ENCODE assay signal across 27 cellular contexts in genomic region chr2:238786792-238787490, GRCh38.
DNase-seq lines count a peak whose midpoint lies in the region; ATAC-seq and TF ChIP-seq lines count a peak whose summit lies in the region.
"Had no signal": no experiment of that assay in that cellular context is flagged by ENCODE, and none has a peak within 500 bp of the region (broad histone marks: within the 10 kb centered on the region; RNA-seq: fewer than 3 reads in every experiment).

No MANE protein-coding gene starts in this region.

- no peaks in the 10 kb centered on the region for H3K36me3 ChIP-seq in subcutaneous abdominal adipose tissue (ENCODE audit: control insufficient read depth in 5 of 5, insufficient read depth in 5 of 5, low read length in 5 of 5)
- H3K36me3 ChIP-seq: colonic mucosa, gastroesophageal sphincter, thyroid gland had no signal

- H3K4me3 ChIP-seq in fibroblast of mammary gland (ENCODE audit: control insufficient read depth, low read depth, low read length) (no peak overlapping the region), subcutaneous abdominal adipose tissue (ENCODE audit: low read depth in 1 of 5, low read length in 5 of 5) (peak overlapping the region; percentile 22 to 53 (median 41))
- H3K4me3 ChIP-seq: colonic mucosa, gastroesophageal sphincter, SK-N-MC, thyroid gland had no signal

- H3K4me1 ChIP-seq in subcutaneous abdominal adipose tissue (ENCODE audit: control insufficient read depth in 5 of 5, insufficient read depth in 5 of 5, low read length in 5 of 5) = peaks cover 2 to 29% (median 11%) of the 10 kb centered on the region in 5 donors
- H3K4me1 ChIP-seq: colonic mucosa, thyroid gland had no signal

- no peak for ATAC-seq in GM21723 (IDR thresholded peaks at IDR 0.05; ENCODE audit: unreplicated experiment)
- ATAC-seq: activated CD8-positive, alpha-beta T cell treated with anti-CD3 and anti-CD28 coated beads for 36 hours; activated T-helper 17 cell treated with anti-CD3 and anti-CD28 coated beads, Interleukin-2, amount 50 U/mL, for 72 hours; gastroesophageal sphincter had no signal

- peak; percentile 13 for DNase-seq in NCI-H1092 treated with DMSO at 0.1 percent for 48 hours (lab: John Stamatoyannopoulos, UW)
- DNase-seq in NCI-H1092 (lab: John Stamatoyannopoulos, UW) = no peak
- peak; percentile 16 for DNase-seq in HFFc6
- DNase-seq in fibroblast of mammary gland (ENCODE audit: low read depth) = peak; percentile 36
- DNase-seq in glutamatergic neuron = no peak
- DNase-seq in HuH-7.5 (ENCODE audit: low spot score) = no peak
- DNase-seq: 8988T; activated CD4-positive, alpha-beta T cell treated with anti-CD3 and anti-CD28 coated beads for 1 hour; activated CD8-positive, alpha-beta T cell treated with anti-CD3 and anti-CD28 coated beads for 36 hours; activated naive CD4-positive, alpha-beta T cell treated with anti-CD3 and anti-CD28 coated beads, Interleukin-2, amount 50 U/mL, for 16 hours; colonic mucosa; DMS153; effector memory CD4-positive, alpha-beta T cell; erythroblast; GF-D8; IMR-90; NCI-H2029; NCI-H526 treated with DMSO at 0.1 percent for 48 hours; thyroid gland had no signal

- H3K9me3 ChIP-seq in subcutaneous abdominal adipose tissue (ENCODE audit: control insufficient read depth in 5 of 5, low read length in 5 of 5) = no peaks in the 10 kb centered on the region
- H3K9me3 ChIP-seq: colonic mucosa, gastroesophageal sphincter, thyroid gland had no signal

- H3K27ac Mint-ChIP-seq in HFFc6 (peak overlapping the region; percentile 95), glutamatergic neuron (ENCODE audit: unreplicated experiment) (no peak overlapping the region)
- H3K27ac Mint-ChIP-seq: activated CD8-positive, alpha-beta T cell treated with anti-CD3 and anti-CD28 coated beads for 36 hours; activated T-helper 17 cell treated with anti-CD3 and anti-CD28 coated beads, Interleukin-2, amount 50 U/mL, for 72 hours; B cell; stimulated activated naive CD8-positive, alpha-beta T cell treated with anti-CD3 and anti-CD28 coated beads, Interleukin-15, Interleukin-2, amounts not matched to agents 100 ng/mL and 50 ng/mL, for 24 hours; T-helper 1 cell treated with Interleukin-12 subunit alpha and Interleukin-12 subunit beta and Interleukin-4 antibody, amounts not matched to agents 30 μg/mL and 1 μg/mL, for 36 hours had no signal

- no peak for TF ChIP-seq CTCF in HFFc6 (IDR thresholded peaks at IDR 0.05)
- no peak for TF ChIP-seq CTCF in fibroblast of mammary gland (conservative IDR thresholded peaks at IDR 0.05; ENCODE audit: control insufficient read depth, insufficient read depth, low read depth, low read length)
- no peak for TF ChIP-seq CTCF in glutamatergic neuron (IDR thresholded peaks at IDR 0.05; ENCODE audit: partially characterized antibody, unreplicated experiment)

- peaks cover 0 to 3% (median 0%) of the 10 kb centered on the region in 5 donors for H3K27me3 ChIP-seq in subcutaneous abdominal adipose tissue (ENCODE audit: control insufficient read depth in 5 of 5, insufficient read depth in 4 of 5, low read length in 5 of 5)
- H3K27me3 ChIP-seq: colonic mucosa, gastroesophageal sphincter, thyroid gland had no signal

- peak overlapping the region in 4 of 5 donors; percentile 7 to 44 (median 14) for H3K9ac ChIP-seq in subcutaneous abdominal adipose tissue (ENCODE audit: low read length in 5 of 5)

- peak overlapping the region; percentile 83 for H3K27ac ChIP-seq in subcutaneous abdominal adipose tissue (ENCODE audit: low read depth, low read length)
- H3K27ac ChIP-seq: colonic mucosa, gastroesophageal sphincter, SK-N-MC, thyroid gland had no signal

- H3K4me3 Mint-ChIP-seq in HFFc6 (peak overlapping the region; percentile 90), glutamatergic neuron (ENCODE audit: unreplicated experiment) (no peak overlapping the region)
- H3K4me3 Mint-ChIP-seq: activated CD8-positive, alpha-beta T cell treated with anti-CD3 and anti-CD28 coated beads for 36 hours; activated T-helper 17 cell treated with anti-CD3 and anti-CD28 coated beads, Interleukin-2, amount 50 U/mL, for 72 hours; B cell; stimulated activated naive CD8-positive, alpha-beta T cell treated with anti-CD3 and anti-CD28 coated beads, Interleukin-15, Interleukin-2, amounts not matched to agents 100 ng/mL and 50 ng/mL, for 24 hours; T-helper 1 cell treated with Interleukin-12 subunit alpha and Interleukin-12 subunit beta and Interleukin-4 antibody, amounts not matched to agents 30 μg/mL and 1 μg/mL, for 36 hours had no signal

- H3K4me1 Mint-ChIP-seq in HFFc6 (ENCODE audit: low read depth) = peaks cover 77% of the 10 kb centered on the region
- H3K4me1 Mint-ChIP-seq in glutamatergic neuron (ENCODE audit: low read depth, unreplicated experiment) = peaks cover 4% of the 10 kb centered on the region
- H3K4me1 Mint-ChIP-seq: activated T-helper 17 cell treated with anti-CD3 and anti-CD28 coated beads, Interleukin-2, amount 50 U/mL, for 72 hours; B cell had no signal

- H3K9me3 Mint-ChIP-seq in HFFc6 (no peaks in the 10 kb centered on the region), glutamatergic neuron (ENCODE audit: unreplicated experiment) (no peaks in the 10 kb centered on the region)
- H3K9me3 Mint-ChIP-seq: activated CD8-positive, alpha-beta T cell treated with anti-CD3 and anti-CD28 coated beads for 36 hours; activated T-helper 17 cell treated with anti-CD3 and anti-CD28 coated beads, Interleukin-2, amount 50 U/mL, for 72 hours; stimulated activated naive CD8-positive, alpha-beta T cell treated with anti-CD3 and anti-CD28 coated beads, Interleukin-15, Interleukin-2, amounts not matched to agents 100 ng/mL and 50 ng/mL, for 24 hours; T-helper 1 cell treated with Interleukin-12 subunit alpha and Interleukin-12 subunit beta and Interleukin-4 antibody, amounts not matched to agents 30 μg/mL and 1 μg/mL, for 36 hours had no signal

- H3K36me3 Mint-ChIP-seq in HFFc6 (ENCODE audit: low read depth) = no peaks in the 10 kb centered on the region
- peaks cover 3% of the 10 kb centered on the region for H3K36me3 Mint-ChIP-seq in glutamatergic neuron (ENCODE audit: unreplicated experiment)

- no peaks in the 10 kb centered on the region; the same call in 1 of the 2 replicates for H3K27me3 Mint-ChIP-seq in HFFc6 (ENCODE audit: insufficient read depth)
- no peaks in the 10 kb centered on the region for H3K27me3 Mint-ChIP-seq in glutamatergic neuron (ENCODE audit: unreplicated experiment)

Comparison
In these comparisons a context has a peak if more than half of its experiments do, and no peak if none do; other contexts are left out.
1. DNase-seq: peak in NCI-H1092 treated with DMSO at 0.1 percent for 48 hours (single experiment), HFFc6 (single experiment) and fibroblast of mammary gland (single experiment); none in NCI-H1092 (single experiment), glutamatergic neuron (single experiment) and HuH-7.5 (single experiment).